In genomic region chr13:34001357-34001756, GRCh38 we compare ENCODE assay signal across 26 cellular contexts.
"Had no signal": no experiment of that assay in that cellular context is flagged by ENCODE, and none has a peak within 500 bp of the region (broad histone marks: within the 10 kb centered on the region; RNA-seq: fewer than 3 reads in every experiment).

No MANE protein-coding gene starts in this region.

- H3K4me1 ChIP-seq: gastrocnemius medialis, psoas muscle, upper lobe of right lung, uterus had no signal

- ATAC-seq: gastrocnemius medialis; left colon; mucosa of descending colon; natural killer cell treated with Interleukin-12 subunit alpha and Interleukin-12 subunit beta and Interleukin-15 and Interleukin-18, amount 100 ng/mL, for 72 hours; psoas muscle; stimulated activated naive CD8-positive, alpha-beta T cell treated with anti-CD3 and anti-CD28 coated beads, Interleukin-15, amount 100 ng/mL, for 72 hours; upper lobe of right lung had no signal

- H3K27me3 ChIP-seq: dorsolateral prefrontal cortex, gastrocnemius medialis, ovary, right lobe of liver, suprapubic skin, transverse colon, upper lobe of right lung, uterus had no signal

- DNase-seq: dorsolateral prefrontal cortex; effector CD4-positive, alpha-beta T cell; gastrocnemius medialis; head of caudate nucleus; hippocampal formation; left colon; mesenchymal stem cell; mucosa of descending colon; naive B cell; occipital lobe; ovary; posterior cingulate gyrus; psoas muscle; right lobe of liver; small intestine; stimulated activated CD4-positive, alpha-beta T cell treated with anti-CD3 and anti-CD28 coated beads, Interleukin-15, amount 100 ng/mL, for 24 hours; stimulated activated CD4-positive, alpha-beta T cell treated with anti-CD3 and anti-CD28 coated beads, Interleukin-2, amount 100 ng/mL, for 48 hours; stimulated activated CD8-positive, alpha-beta memory T cell treated with anti-CD3 and anti-CD28 coated beads, Interleukin-4, amount 100 ng/mL, for 48 hours; stimulated activated naive CD4-positive, alpha-beta T cell; stimulated activated naive CD8-positive, alpha-beta T cell treated with anti-CD3 and anti-CD28 coated beads, Interleukin-15, amount 100 ng/mL, for 72 hours; transverse colon; upper lobe of right lung; uterus had no signal

- H3K4me3 ChIP-seq: dorsolateral prefrontal cortex, gastrocnemius medialis, lung, mucosa of descending colon, ovary, psoas muscle, right lobe of liver, suprapubic skin, transverse colon, upper lobe of right lung, uterus had no signal

- H3K36me3 ChIP-seq: gastrocnemius medialis, ovary, right lobe of liver, suprapubic skin, transverse colon, upper lobe of right lung, uterus had no signal

- H3K27ac ChIP-seq: dorsolateral prefrontal cortex, gastrocnemius medialis, ovary, psoas muscle, right lobe of liver, suprapubic skin, transverse colon, upper lobe of right lung, uterus had no signal

- H3K9me3 ChIP-seq: gastrocnemius medialis, mucosa of descending colon, ovary, psoas muscle, right lobe of liver, suprapubic skin, transverse colon, upper lobe of right lung, uterus had no signal
